Comparison of ENCODE assay signal across 21 cellular contexts in the genomic region with DNA sequence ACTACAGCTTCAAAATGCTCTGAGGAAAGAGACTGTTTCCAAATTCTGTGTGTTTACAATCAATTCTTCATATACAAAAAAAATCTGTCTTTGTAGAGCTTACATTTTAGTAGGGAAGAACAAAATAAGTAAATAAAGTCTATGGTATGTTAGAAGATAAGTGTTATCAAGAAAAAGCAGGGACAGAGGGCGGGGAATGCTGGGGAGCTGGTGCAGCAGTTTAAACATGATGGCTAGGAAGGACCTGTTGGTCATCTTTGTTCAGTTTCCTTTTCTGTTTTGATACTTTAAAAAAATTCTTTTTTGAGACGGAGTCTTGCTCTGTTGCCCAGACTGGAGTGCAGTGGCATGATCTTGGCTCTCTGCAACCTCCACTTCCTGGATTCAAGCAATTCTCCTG. TPM values are rescaled to one million over a fixed set of nuclear protein-coding genes. Genes with fewer than 3 reads are reported as not detected.
DNase-seq lines count a peak whose midpoint lies in the region; TF ChIP-seq lines count a peak whose summit lies in the region.
"Had no signal": no experiment of that assay in that cellular context is flagged by ENCODE, and none has a peak within 500 bp of the region (broad histone marks: within the 10 kb centered on the region; RNA-seq: fewer than 3 reads in every experiment).

No MANE protein-coding gene starts in this region.

- no peaks in the 10 kb centered on the region for H3K27me3 Mint-ChIP-seq in activated T-cell treated with anti-CD3 and anti-CD28 coated beads, Interleukin-2, amount 50 U/mL, for 24 hours
- H3K27me3 Mint-ChIP-seq in progenitor cell of endocrine pancreas (no peaks in the 10 kb centered on the region), type B pancreatic cell (no peaks in the 10 kb centered on the region)
- H3K27me3 Mint-ChIP-seq: B cell; CD4-positive, CD25-positive, alpha-beta regulatory T cell had no signal

- H3K4me2 ChIP-seq in neuronal stem cell (ENCODE audit: insufficient read depth, low read length, poor library complexity, severe bottlenecking), result no peak overlapping the region
- H3K4me2 ChIP-seq: BLaER1 had no signal

- WGBS in neuronal stem cell (ENCODE audit: extremely low coverage in 2 of 2, insufficient read length in 2 of 2, insufficient replicate concordance in 1 of 2), 2 donors, result no CpG with 5 or more reads among the region's 2 CpGs

- H2AK5ac ChIP-seq in neuronal stem cell (ENCODE audit: low read depth, low read length), result no peak overlapping the region

- no peak overlapping the region for H2BK12ac ChIP-seq in neuronal stem cell (ENCODE audit: low read length)

- no peak overlapping the region for H3K14ac ChIP-seq in neuronal stem cell (ENCODE audit: low read length)

- no peak overlapping the region for H3K4me3 Mint-ChIP-seq in activated T-cell treated with anti-CD3 and anti-CD28 coated beads, Interleukin-2, amount 50 U/mL, for 24 hours
- H3K4me3 Mint-ChIP-seq in progenitor cell of endocrine pancreas (ENCODE audit: low read depth), result no peak overlapping the region
- no peak overlapping the region for H3K4me3 Mint-ChIP-seq in type B pancreatic cell
- H3K4me3 Mint-ChIP-seq: B cell; CD4-positive, CD25-positive, alpha-beta regulatory T cell; CD8-positive, alpha-beta T cell had no signal

- DNase-seq in activated T-cell treated with anti-CD3 and anti-CD28 coated beads, Interleukin-2, amount 50 U/mL, for 24 hours, result no peak
- no peak for DNase-seq in activated T-cell treated with anti-CD3 and anti-CD28 coated beads, Interleukin-2, amount 50 U/mL, for 48 hours
- DNase-seq in coronary artery (ENCODE audit: low spot score) (peak; percentile 9), progenitor cell of endocrine pancreas (ENCODE audit: low spot score, unreplicated experiment) (no peak), neuronal stem cell (ENCODE audit: low spot score) (no peak), ureter (ENCODE audit: low spot score) (no peak), type B pancreatic cell (ENCODE audit: extremely low spot score, unreplicated experiment) (no peak)
- DNase-seq: Caco-2; CD4-positive, CD25-positive, alpha-beta regulatory T cell; CD8-positive, alpha-beta T cell; DMS153; DND-41; GM23248; H7; HCEC 1CT had no signal

- peak overlapping the region; percentile 69 for H3K27ac Mint-ChIP-seq in activated T-cell treated with anti-CD3 and anti-CD28 coated beads, Interleukin-2, amount 50 U/mL, for 24 hours
- H3K27ac Mint-ChIP-seq in progenitor cell of endocrine pancreas, result peak overlapping the region; percentile 65
- no peak overlapping the region for H3K27ac Mint-ChIP-seq in type B pancreatic cell
- H3K27ac Mint-ChIP-seq: B cell; CD4-positive, CD25-positive, alpha-beta regulatory T cell; CD8-positive, alpha-beta T cell had no signal

- H3K36me3 Mint-ChIP-seq in activated T-cell treated with anti-CD3 and anti-CD28 coated beads, Interleukin-2, amount 50 U/mL, for 24 hours (ENCODE audit: low read depth), result peaks cover 47% of the 10 kb centered on the region
- peaks cover 8% of the 10 kb centered on the region for H3K36me3 Mint-ChIP-seq in progenitor cell of endocrine pancreas (ENCODE audit: insufficient read depth)
- peaks cover 5% of the 10 kb centered on the region for H3K36me3 Mint-ChIP-seq in type B pancreatic cell

- H3K4ac ChIP-seq in neuronal stem cell (ENCODE audit: low read length), result no peak overlapping the region

- H2BK5ac ChIP-seq in neuronal stem cell (ENCODE audit: low read length), result no peak overlapping the region

- H2BK120ac ChIP-seq in neuronal stem cell (ENCODE audit: low read depth, low read length), result no peak overlapping the region

- H3K9ac ChIP-seq in neuronal stem cell (ENCODE audit: low read depth, low read length, poor library complexity), result no peak overlapping the region
- H3K9ac ChIP-seq: BLaER1, GM23248 had no signal

- no peaks in the 10 kb centered on the region for H3K4me1 ChIP-seq in neuronal stem cell (ENCODE audit: control insufficient read depth in 2 of 2, insufficient read depth in 1 of 2, low read depth in 1 of 2, low read length in 2 of 2)
- H3K4me1 ChIP-seq: BLaER1 had no signal

- no peak overlapping the region for H3K18ac ChIP-seq in neuronal stem cell (ENCODE audit: low read length)

- H4K91ac ChIP-seq in neuronal stem cell (ENCODE audit: low read depth, low read length, poor library complexity), result no peak overlapping the region

- TF ChIP-seq CTCF in coronary artery (IDR thresholded peaks at IDR 0.05) (no peak), progenitor cell of endocrine pancreas (IDR thresholded peaks at IDR 0.05; ENCODE audit: unreplicated experiment) (no peak), type B pancreatic cell (conservative IDR thresholded peaks at IDR 0.05) (no peak)

- H3K27ac ChIP-seq in coronary artery (no peak overlapping the region), neuronal stem cell (replicated peaks; ENCODE audit: low read length) (no peak overlapping the region)
- H3K27ac ChIP-seq: 22Rv1, BLaER1, C4-2B, GM23248 had no signal

- H3K4me1 Mint-ChIP-seq in activated T-cell treated with anti-CD3 and anti-CD28 coated beads, Interleukin-2, amount 50 U/mL, for 24 hours (ENCODE audit: low read depth), result no peaks in the 10 kb centered on the region
- no peaks in the 10 kb centered on the region for H3K4me1 Mint-ChIP-seq in progenitor cell of endocrine pancreas (ENCODE audit: low read depth)
- no peaks in the 10 kb centered on the region for H3K4me1 Mint-ChIP-seq in type B pancreatic cell (ENCODE audit: unreplicated experiment)
- H3K4me1 Mint-ChIP-seq: B cell; CD4-positive, CD25-positive, alpha-beta regulatory T cell had no signal

- H3K27me3 ChIP-seq in neuronal stem cell (ENCODE audit: control insufficient read depth in 3 of 3, insufficient read depth in 3 of 3, low read depth in 1 of 3, low read length in 3 of 3), result no peaks in the 10 kb centered on the region
- H3K27me3 ChIP-seq: BLaER1 had no signal

- H3K36me3 ChIP-seq in neuronal stem cell (replicated peaks in 1 of 2; ENCODE audit: control insufficient read depth in 2 of 2, insufficient read depth in 2 of 2, low read length in 2 of 2), result peaks cover 8 to 57% of the 10 kb centered on the region in 2 donors

- no peak overlapping the region for H2AFZ ChIP-seq in neuronal stem cell (ENCODE audit: low read length)
- H2AFZ ChIP-seq: GM23248 had no signal

- no peaks in the 10 kb centered on the region for H3K79me1 ChIP-seq in neuronal stem cell (ENCODE audit: low read depth, low read length)

- H3K23ac ChIP-seq in neuronal stem cell (ENCODE audit: low read depth, low read length, poor library complexity), result no peak overlapping the region

- H3K9me3 ChIP-seq in neuronal stem cell (replicated peaks in 1 of 2; ENCODE audit: control insufficient read depth in 2 of 2, insufficient read depth in 1 of 2, low read depth in 1 of 2, low read length in 2 of 2), result no peaks in the 10 kb centered on the region
- H3K9me3 ChIP-seq: BLaER1, Caco-2 had no signal

- no peak overlapping the region for H4K8ac ChIP-seq in neuronal stem cell (ENCODE audit: low read depth, low read length)

- no peak overlapping the region for H2BK15ac ChIP-seq in neuronal stem cell (ENCODE audit: low read length)

- H3K4me3 ChIP-seq in coronary artery (no peak overlapping the region), neuronal stem cell (ENCODE audit: low read length in 2 of 2) (no peak overlapping the region)
- H3K4me3 ChIP-seq: BLaER1, GM23248 had no signal

- no peaks in the 10 kb centered on the region for H3K9me3 Mint-ChIP-seq in activated T-cell treated with anti-CD3 and anti-CD28 coated beads, Interleukin-2, amount 50 U/mL, for 24 hours
- no peaks in the 10 kb centered on the region for H3K9me3 Mint-ChIP-seq in progenitor cell of endocrine pancreas (ENCODE audit: low read depth)
- H3K9me3 Mint-ChIP-seq in type B pancreatic cell, result no peaks in the 10 kb centered on the region
- H3K9me3 Mint-ChIP-seq: CD4-positive, CD25-positive, alpha-beta regulatory T cell; CD8-positive, alpha-beta T cell had no signal

RNA-seq across cellular contexts. Expression of a gene that starts 16.1 kb away (rescaled TPM):
- total RNA-seq in progenitor cell of endocrine pancreas, result 53.5 and 59.5 TPM in 2 replicates
- polyA plus RNA-seq in neuronal stem cell (2013, experiment 1 of 2), result 22.8 TPM
- polyA plus RNA-seq in neuronal stem cell (2013, experiment 2 of 2), result 22.8 TPM
- total RNA-seq in ureter, result 27.9 TPM
- total RNA-seq in type B pancreatic cell (ENCODE audit: low replicate concordance), result 35.8 and 47.3 TPM in 2 replicates

RNA-seq across cellular contexts. Expression of a gene that starts 18.6 kb away (rescaled TPM):
- 23.5 and 23.7 TPM in 2 replicates for total RNA-seq in progenitor cell of endocrine pancreas
- 22.8 TPM for polyA plus RNA-seq in neuronal stem cell (2013, experiment 1 of 2)
- polyA plus RNA-seq in neuronal stem cell (2013, experiment 2 of 2), result 22.9 TPM
- 26.7 TPM for total RNA-seq in ureter
- total RNA-seq in type B pancreatic cell (ENCODE audit: low replicate concordance), result 18.9 and 28.7 TPM in 2 replicates

RNA-seq across cellular contexts. Expression of a gene that starts 19.9 kb away (rescaled TPM):
- total RNA-seq in progenitor cell of endocrine pancreas (2.2 and 3.3 TPM in 2 replicates), ureter (0.60 TPM), type B pancreatic cell (ENCODE audit: low replicate concordance) (1.6 and 1.8 TPM in 2 replicates)
- 0.24 TPM for polyA plus RNA-seq in neuronal stem cell (2013, experiment 1 of 2)
- 0.18 TPM for polyA plus RNA-seq in neuronal stem cell (2013, experiment 2 of 2)
- total RNA-seq: CD4-positive, CD25-positive, alpha-beta regulatory T cell; H1; H7 had no signal
- polyA plus RNA-seq: AG04450, H1 had no signal

RNA-seq across cellular contexts. Expression of a gene that starts 25.1 kb away (rescaled TPM):
- 112 TPM in 2 replicates for total RNA-seq in progenitor cell of endocrine pancreas
- 126 TPM for polyA plus RNA-seq in neuronal stem cell (2013, experiment 1 of 2)
- 128 TPM for polyA plus RNA-seq in neuronal stem cell (2013, experiment 2 of 2)
- 118 TPM for total RNA-seq in ureter
- 139 and 175 TPM in 2 replicates for total RNA-seq in type B pancreatic cell (ENCODE audit: low replicate concordance)
